Comparison of ENCODE assay signal across 6 cellular contexts in the genomic region with DNA sequence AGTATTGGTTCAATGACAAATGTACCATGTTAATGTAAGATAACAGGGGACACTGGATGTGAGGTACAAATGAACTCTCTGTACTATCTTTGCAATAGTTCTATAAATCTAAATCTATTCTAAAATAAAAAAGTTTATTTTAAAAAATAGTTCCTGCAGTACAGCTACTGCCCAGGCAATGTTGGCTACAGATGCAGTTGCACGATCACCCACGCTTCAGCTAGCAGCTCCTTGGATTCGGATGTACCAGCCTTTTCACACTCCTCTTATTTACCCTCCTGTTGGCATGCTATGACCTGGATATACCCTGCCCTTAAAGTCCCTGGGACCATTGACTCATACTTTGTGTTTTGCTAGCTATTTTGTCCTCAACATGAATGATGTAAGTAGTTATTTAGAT.
"Had no signal": no experiment of that assay in that cellular context is flagged by ENCODE, and none has a peak within 500 bp of the region (broad histone marks: within the 10 kb centered on the region; RNA-seq: fewer than 3 reads in every experiment).

No MANE protein-coding gene starts in this region.

- DNase-seq: IMR-90, KBM-7, KG1 had no signal

- FAIRE-seq: HepG2, HTR-8/SVneo, K562 had no signal
